In genomic region chr17:7219812-7220592, GRCh38 we compare ENCODE assay signal across 7 cellular contexts. TPM values are rescaled to one million over a fixed set of nuclear protein-coding genes. Genes with fewer than 3 reads are reported as not detected.
DNase-seq lines count a peak whose midpoint lies in the region; ATAC-seq lines count a peak whose summit lies in the region.

Gene ACADVL, plus strand, starts transcription at chr17:7219938. Its CDS starts 47 bp downstream, at chr17:7219985.
Gene DLG4, minus strand, starts transcription at chr17:7219836.

- ATAC-seq in GM18502 (IDR thresholded peaks at IDR 0.05; ENCODE audit: poor library complexity, unreplicated experiment) (peak; percentile 63), HG02970 (IDR thresholded peaks at IDR 0.05; ENCODE audit: low FRiP score, unreplicated experiment) (peak; percentile 52)

- peak; percentile 92 for DNase-seq in NCI-H82 (lab: John Stamatoyannopoulos, UW)
- peak; percentile 92 for DNase-seq in activated CD8-positive, alpha-beta memory T cell treated with anti-CD3 and anti-CD28 coated beads for 24 hours
- DNase-seq in effector CD8-positive, alpha-beta T cell (lab: John Stamatoyannopoulos, UW): peak; percentile 61
- DNase-seq in lung microvascular endothelial cell (ENCODE audit: low read depth in 2 of 2): peak; percentile 83 to 89
- DNase-seq in stimulated activated CD4-positive, alpha-beta T cell treated with anti-CD3 and anti-CD28 coated beads, TNF-alpha, amount 100 ng/mL, for 48 hours (ENCODE audit: low read depth in 3 of 3): peak; percentile 65 to 79 (median 74)

RNA-seq across cellular contexts. Expression of gene ACADVL, which starts in this region (rescaled TPM):
- total RNA-seq in lung microvascular endothelial cell: 205 and 242 TPM in 2 replicates

RNA-seq across cellular contexts. Expression of gene DLG4, which starts in this region (rescaled TPM):
- 5.4 and 9.1 TPM in 2 replicates for total RNA-seq in lung microvascular endothelial cell

Comparison
In these comparisons a context has a peak if more than half of its experiments do, and no peak if none do; other contexts are left out.
1. Peak in every context shown above with its lines: DNase-seq and ATAC-seq.